1 cellular context compared by ENCODE assay signal in genomic region chr12:118055865-118056773, GRCh38.
TF ChIP-seq lines count a peak whose summit lies in the region.

No MANE protein-coding gene starts in this region.

TF ChIP-seq in HCT116, 20 proteins besides CTCF, POLR2A, EP300 and RAD21:
- no peak for TF ChIP-seq CBX3 (IDR thresholded peaks at IDR 0.05; ENCODE audit: low read depth)
- TF ChIP-seq SRF (IDR thresholded peaks at IDR 0.05; ENCODE audit: low read depth) = no peak
- TF ChIP-seq TCF7L2 (IDR thresholded peaks at IDR 0.05; ENCODE audit: borderline replicate concordance, extremely low read depth, insufficient read depth, insufficient read length) = no peak
- TF ChIP-seq ELF1 (IDR thresholded peaks at IDR 0.05; ENCODE audit: borderline replicate concordance, low read depth) = no peak
